14 cellular contexts compared by ENCODE assay signal in genomic region chr13:109333893-109334651, GRCh38.
DNase-seq lines count a peak whose midpoint lies in the region; ATAC-seq, FAIRE-seq and TF ChIP-seq lines count a peak whose summit lies in the region.
"Had no signal": no experiment of that assay in that cellular context is flagged by ENCODE, and none has a peak within 500 bp of the region (broad histone marks: within the 10 kb centered on the region; RNA-seq: fewer than 3 reads in every experiment).

No MANE protein-coding gene starts in this region.

- peak; percentile 21 for FAIRE-seq in islet of Langerhans (lab: Jason Lieb, UNC)
- FAIRE-seq: RCC 7860 had no signal

- DNase-seq in NCI-H510A treated with DMSO at 0.1 percent for 48 hours (lab: John Stamatoyannopoulos, UW) (peak; percentile 18), NCI-H510A (lab: John Stamatoyannopoulos, UW) (no peak), NCI-H526 (lab: John Stamatoyannopoulos, UW) (peak; percentile 85), NCI-H2081 treated with DMSO at 0.1 percent for 48 hours (lab: John Stamatoyannopoulos, UW) (no peak), anterior cingulate cortex (lab: John Stamatoyannopoulos, UW) (no peak)
- DNase-seq: C1 segment of cervical spinal cord, KBM-7, NCI-H1092 treated with DMSO at 0.1 percent for 48 hours, NCI-H187 treated with DMSO at 0.1 percent for 48 hours had no signal

- ATAC-seq in GM21360 (IDR thresholded peaks at IDR 0.05; ENCODE audit: unreplicated experiment) = no peak

- peak; percentile 24; the same call in 1 of the 2 replicates for TF ChIP-seq CTCF in VCaP (conservative IDR thresholded peaks at IDR 0.05)

- no peak overlapping the region for H3K27ac ChIP-seq in VCaP
- H3K27ac ChIP-seq: SJSA1 had no signal

Comparison
In these comparisons a context has a peak if more than half of its experiments do, and no peak if none do; other contexts are left out.
1. DNase-seq: peak in NCI-H510A treated with DMSO at 0.1 percent for 48 hours (single experiment) and NCI-H526 (2 of 2); none in NCI-H510A (single experiment), NCI-H2081 treated with DMSO at 0.1 percent for 48 hours (single experiment) and anterior cingulate cortex (0 of 58).